Comparison of ENCODE assay signal across 12 cellular contexts in genomic region chr3:53230041-53230621, GRCh38. TPM values are rescaled to one million over a fixed set of nuclear protein-coding genes. Genes with fewer than 3 reads are reported as not detected.
A peak's percentile ranks its signal among the peaks of the same experiment; 100 is the strongest.
DNase-seq lines count a peak whose midpoint lies in the region; ATAC-seq and TF ChIP-seq lines count a peak whose summit lies in the region.
"Had no signal": no experiment of that assay in that cellular context is flagged by ENCODE, and none has a peak within 500 bp of the region (broad histone marks: within the 10 kb centered on the region; RNA-seq: fewer than 3 reads in every experiment).

No MANE protein-coding gene starts in this region.

- no peak overlapping the region for H3K27ac Mint-ChIP-seq in Caco-2 (ENCODE audit: unreplicated experiment)
- no peak overlapping the region for H3K27ac Mint-ChIP-seq in stimulated activated memory B cell treated with anti-CD40 and anti-IgM and Interleukin-4, amounts not matched to agents 10 μg/mL and 1 μg/mL and 100 μg/mL, for 72 hours

- H3F3A ChIP-seq in PC-3 (ENCODE audit: low read length, unreplicated experiment): no peaks in the 10 kb centered on the region

- no peak overlapping the region for H3K9ac ChIP-seq in PC-3 (ENCODE audit: low read length)

- TF ChIP-seq CTCF in Caco-2 (IDR thresholded peaks at IDR 0.05; ENCODE audit: insufficient read depth in 1 of 2, low read depth in 1 of 2, low read length in 1 of 2, severe bottlenecking in 1 of 2, unreplicated experiment in 1 of 2) (peak in 1 of 2 experiments; percentile 29), GM12874 (IDR thresholded peaks at IDR 0.05; ENCODE audit: insufficient read depth, low read depth, low read length) (peak; percentile 22; the same call in 1 of the 2 replicates), PC-3 (conservative IDR thresholded peaks at IDR 0.05; ENCODE audit: low read depth, low read length) (peak; percentile 55), left lung (IDR thresholded peaks at IDR 0.05) (no peak), suprapubic skin (IDR thresholded peaks at IDR 0.05) (no peak)

- H3K9me3 ChIP-seq in Caco-2 (no peaks in the 10 kb centered on the region), PC-3 (ENCODE audit: low read length) (no peaks in the 10 kb centered on the region), left lung (no peaks in the 10 kb centered on the region), suprapubic skin (no peaks in the 10 kb centered on the region)
- H3K9me3 ChIP-seq: esophagus muscularis mucosa had no signal

- H3K4me3 Mint-ChIP-seq in Caco-2 (ENCODE audit: unreplicated experiment): no peak overlapping the region
- H3K4me3 Mint-ChIP-seq in stimulated activated memory B cell treated with anti-CD40 and anti-IgM and Interleukin-4, amounts not matched to agents 10 μg/mL and 1 μg/mL and 100 μg/mL, for 72 hours: no peak overlapping the region
- H3K4me3 Mint-ChIP-seq: CD4-positive, CD25-positive, alpha-beta regulatory T cell had no signal

- peaks cover 91% of the 10 kb centered on the region for H3K36me3 Mint-ChIP-seq in Caco-2 (ENCODE audit: insufficient read depth, unreplicated experiment)
- H3K36me3 Mint-ChIP-seq in stimulated activated memory B cell treated with anti-CD40 and anti-IgM and Interleukin-4, amounts not matched to agents 10 μg/mL and 1 μg/mL and 100 μg/mL, for 72 hours: peaks cover 77% of the 10 kb centered on the region

- H3K4me3 ChIP-seq in Caco-2 (ENCODE audit: low read depth, low read length) (no peak overlapping the region), PC-3 (ENCODE audit: low read length) (no peak overlapping the region), left lung (no peak overlapping the region), suprapubic skin (no peak overlapping the region)
- H3K4me3 ChIP-seq: esophagus muscularis mucosa had no signal

- POLR2A ChIA-PET in Caco-2 (lab: Charles Lee): no interaction called here
- POLR2A ChIA-PET in PC-3 (lab: Charles Lee; ENCODE audit: unreplicated experiment): no interaction called here

- no peaks in the 10 kb centered on the region for H3K4me1 ChIP-seq in Caco-2
- no peaks in the 10 kb centered on the region for H3K4me1 ChIP-seq in PC-3 (ENCODE audit: insufficient read depth, low read length)
- H3K4me1 ChIP-seq in left lung: peaks cover 0 to 11% of the 10 kb centered on the region in 2 donors
- no peaks in the 10 kb centered on the region for H3K4me1 ChIP-seq in suprapubic skin

- no peaks in the 10 kb centered on the region for H3K4me1 Mint-ChIP-seq in Caco-2 (ENCODE audit: low read depth, unreplicated experiment)
- H3K4me1 Mint-ChIP-seq in stimulated activated memory B cell treated with anti-CD40 and anti-IgM and Interleukin-4, amounts not matched to agents 10 μg/mL and 1 μg/mL and 100 μg/mL, for 72 hours: no peaks in the 10 kb centered on the region
- H3K4me1 Mint-ChIP-seq: CD4-positive, CD25-positive, alpha-beta regulatory T cell had no signal

- WGBS in suprapubic skin: 80% methylated on average over 10 of the region's 16 CpGs

- H3K79me2 ChIP-seq in PC-3 (ENCODE audit: low read length): peaks cover under 1% of the 10 kb centered on the region; the same call in 1 of the 2 replicates

- H3K27me3 ChIP-seq in Caco-2 (replicated peaks; ENCODE audit: control insufficient read depth, insufficient read depth, low read length) (no peaks in the 10 kb centered on the region), PC-3 (ENCODE audit: low read length) (no peaks in the 10 kb centered on the region), left lung (no peaks in the 10 kb centered on the region), suprapubic skin (no peaks in the 10 kb centered on the region)
- H3K27me3 ChIP-seq: esophagus muscularis mucosa had no signal

- DNase-seq in Caco-2 (peak; percentile 40 to 53), PC-3 (no peak), left lung (peak; percentile 16 to 59), suprapubic skin (ENCODE audit: low spot score in 2 of 2) (no peak), dedifferentiated amniotic fluid mesenchymal stem cell (ENCODE audit: extremely low spot score) (no peak), glomerular visceral epithelial cell (ENCODE audit: extremely low spot score) (no peak)
- DNase-seq: activated gamma-delta T cell; CD4-positive, CD25-positive, alpha-beta regulatory T cell had no signal

- intact Hi-C loops in Caco-2 (cut with micrococcal nuclease; ENCODE audit: unreplicated experiment): no loop called here
- intact Hi-C loops in PC-3 (cut with micrococcal nuclease): no loop called here
- intact Hi-C loops in left lung (cut with DNase I): no loop called here

- no peaks in the 10 kb centered on the region for H3K9me3 Mint-ChIP-seq in Caco-2 (ENCODE audit: unreplicated experiment)
- no peaks in the 10 kb centered on the region for H3K9me3 Mint-ChIP-seq in stimulated activated memory B cell treated with anti-CD40 and anti-IgM and Interleukin-4, amounts not matched to agents 10 μg/mL and 1 μg/mL and 100 μg/mL, for 72 hours
- H3K9me3 Mint-ChIP-seq: CD4-positive, CD25-positive, alpha-beta regulatory T cell had no signal

- CTCF ChIA-PET in Caco-2 (lab: Charles Lee) (interaction anchor here (0.6 to 1.5 kb wide), 2 partner anchors 14 to 116 kb away, joined by 3 read pairs; no protein-coding TSS in a partner anchor), PC-3 (lab: Charles Lee) (no interaction called here)

- H3K27ac ChIP-seq in PC-3 (ENCODE audit: low read length): no peak overlapping the region
- no peak overlapping the region for H3K27ac ChIP-seq in left lung
- no peak overlapping the region for H3K27ac ChIP-seq in suprapubic skin
- H3K27ac ChIP-seq: esophagus muscularis mucosa had no signal

- no peak for TF ChIP-seq POLR2A in suprapubic skin (IDR thresholded peaks at IDR 0.05)

- peaks cover 7% of the 10 kb centered on the region for H3K36me3 ChIP-seq in Caco-2 (ENCODE audit: control insufficient read depth, insufficient read depth, low read length)
- peaks cover 97% of the 10 kb centered on the region for H3K36me3 ChIP-seq in PC-3 (ENCODE audit: low read depth, low read length)
- H3K36me3 ChIP-seq in left lung: peaks cover 13 to 100% of the 10 kb centered on the region in 2 donors
- H3K36me3 ChIP-seq in suprapubic skin: peaks cover 98% of the 10 kb centered on the region

- H4K20me1 ChIP-seq in PC-3 (ENCODE audit: low read length): no peaks in the 10 kb centered on the region

- ATAC-seq in PC-3: no peak; the same call in 1 of the 2 replicates
- no peak for ATAC-seq in left lung
- ATAC-seq in stimulated activated memory B cell treated with anti-CD40 and anti-IgM and Interleukin-4, amounts not matched to agents 10 μg/mL and 1 μg/mL and 100 μg/mL, for 72 hours: no peak
- ATAC-seq: left colon had no signal

- H3K9me2 ChIP-seq in PC-3 (replicated peaks; ENCODE audit: low read length): no peaks in the 10 kb centered on the region

- no peak overlapping the region for H3K4me2 ChIP-seq in PC-3 (ENCODE audit: low read length)

- BruUV-seq in Caco-2 (replicated peaks; lab: Mats Ljungman, UMichigan) (no TSS peak), PC-3 (replicated peaks; lab: Mats Ljungman, UMichigan) (no TSS peak)

- H2AFZ ChIP-seq in PC-3 (ENCODE audit: low read length): no peak overlapping the region

- no peak for TF ChIP-seq EP300 in suprapubic skin (IDR thresholded peaks at IDR 0.05)

- no peaks in the 10 kb centered on the region for H3K27me3 Mint-ChIP-seq in Caco-2 (ENCODE audit: insufficient read depth, unreplicated experiment)
- no peaks in the 10 kb centered on the region for H3K27me3 Mint-ChIP-seq in stimulated activated memory B cell treated with anti-CD40 and anti-IgM and Interleukin-4, amounts not matched to agents 10 μg/mL and 1 μg/mL and 100 μg/mL, for 72 hours
- H3K27me3 Mint-ChIP-seq: CD4-positive, CD25-positive, alpha-beta regulatory T cell had no signal

RNA-seq across cellular contexts. Expression of gene TKT, which starts 25.7 kb away (rescaled TPM):
- total RNA-seq in Caco-2 (2022) (339 and 381 TPM in 2 replicates), PC-3 (2014; rRNA removed) (380 and 486 TPM in 2 replicates), left lung (100 to 1,000 TPM; 458 to 594 TPM), suprapubic skin (100 to 1,000 TPM; 107 to 194 (median 155) TPM)

Comparison
In these comparisons a context has a peak if more than half of its experiments do, and no peak if none do; other contexts are left out.
1. DNase-seq: peak in Caco-2 (2 of 2) and left lung (2 of 2); none in PC-3 (single experiment), suprapubic skin (0 of 2), dedifferentiated amniotic fluid mesenchymal stem cell (single experiment) and glomerular visceral epithelial cell (single experiment).
2. CTCF ChIP-seq: peak in GM12874 (single experiment) and PC-3 (single experiment); none in left lung (0 of 2) and suprapubic skin (0 of 2).